ENCODE assay signal across 1 cellular context in the genomic region with DNA sequence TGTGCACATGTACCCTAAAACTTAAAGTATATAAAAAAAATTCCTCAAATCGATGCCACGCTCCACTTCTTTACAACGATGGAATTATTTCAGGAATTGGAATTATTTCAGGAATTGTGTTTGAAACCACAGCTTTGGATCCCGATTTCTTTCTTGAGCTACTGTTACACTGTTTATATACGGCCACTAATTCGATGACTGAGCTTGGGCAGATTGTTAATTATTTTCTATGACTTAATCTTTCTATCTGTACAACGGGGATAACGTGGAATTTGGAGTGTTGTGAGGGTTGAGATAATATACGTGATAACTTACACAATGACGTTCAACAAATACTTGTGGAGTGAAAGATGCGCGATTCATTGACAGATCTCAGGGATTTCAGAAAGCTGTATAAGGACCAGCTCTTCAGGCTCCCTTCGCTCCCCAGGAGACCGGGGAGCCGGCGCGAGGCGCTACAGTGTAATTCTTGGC.
TF ChIP-seq lines count a peak whose summit lies in the region.

No MANE protein-coding gene starts in this region.

TF ChIP-seq in HepG2, 621 proteins besides CTCF, POLR2A, EP300 and RAD21:
- TF ChIP-seq, protein P1, sequence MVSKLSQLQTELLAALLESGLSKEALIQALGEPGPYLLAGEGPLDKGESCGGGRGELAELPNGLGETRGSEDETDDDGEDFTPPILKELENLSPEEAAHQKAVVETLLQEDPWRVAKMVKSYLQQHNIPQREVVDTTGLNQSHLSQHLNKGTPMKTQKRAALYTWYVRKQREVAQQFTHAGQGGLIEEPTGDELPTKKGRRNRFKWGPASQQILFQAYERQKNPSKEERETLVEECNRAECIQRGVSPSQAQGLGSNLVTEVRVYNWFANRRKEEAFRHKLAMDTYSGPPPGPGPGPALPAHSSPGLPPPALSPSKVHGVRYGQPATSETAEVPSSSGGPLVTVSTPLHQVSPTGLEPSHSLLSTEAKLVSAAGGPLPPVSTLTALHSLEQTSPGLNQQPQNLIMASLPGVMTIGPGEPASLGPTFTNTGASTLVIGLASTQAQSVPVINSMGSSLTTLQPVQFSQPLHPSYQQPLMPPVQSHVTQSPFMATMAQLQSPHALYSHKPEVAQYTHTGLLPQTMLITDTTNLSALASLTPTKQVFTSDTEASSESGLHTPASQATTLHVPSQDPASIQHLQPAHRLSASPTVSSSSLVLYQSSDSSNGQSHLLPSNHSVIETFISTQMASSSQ (IDR thresholded peaks at IDR 0.05; ENCODE audit: low read depth), result 0 out of 2 replicates have a peak, but pooled peaks have one; percentile 17
- TF ChIP-seq, protein P1 (CRISPR knock-in tag; IDR thresholded peaks at IDR 0.05; ENCODE audit: borderline replicate concordance), result no peak
- TF ChIP-seq ZNF225 (CRISPR knock-in tag; IDR thresholded peaks at IDR 0.05) (no peak), ZNF580 (CRISPR knock-in tag; IDR thresholded peaks at IDR 0.05; ENCODE audit: borderline replicate concordance, low read depth) (no peak), ZNF629 (CRISPR knock-in tag; conservative IDR thresholded peaks at IDR 0.05) (peak; percentile 81), HMGXB3 (CRISPR knock-in tag; IDR thresholded peaks at IDR 0.05; ENCODE audit: borderline replicate concordance) (no peak), NFE2L2 (IDR thresholded peaks at IDR 0.05; ENCODE audit: low read length) (no peak), ZNF282 (IDR thresholded peaks at IDR 0.05; ENCODE audit: partially characterized antibody) (no peak), ZHX2 (IDR thresholded peaks at IDR 0.05; ENCODE audit: low read depth) (no peak), ZHX2 (CRISPR knock-in tag; IDR thresholded peaks at IDR 0.05; ENCODE audit: borderline replicate concordance) (no peak), CCDC6 (CRISPR knock-in tag; IDR thresholded peaks at IDR 0.05) (0 out of 2 replicates have a peak, but pooled peaks have one; percentile 0), ZNF468 (CRISPR knock-in tag; IDR thresholded peaks at IDR 0.05) (no peak), ATF3 (CRISPR knock-in tag; IDR thresholded peaks at IDR 0.05) (no peak), PCBP1 (IDR thresholded peaks at IDR 0.05; ENCODE audit: borderline replicate concordance, low read depth, low read length) (no peak), KDM1A (CRISPR knock-in tag; IDR thresholded peaks at IDR 0.05) (no peak), ZNF205 (CRISPR knock-in tag; IDR thresholded peaks at IDR 0.05) (no peak), ATF7 (IDR thresholded peaks at IDR 0.05) (0 out of 2 replicates have a peak, but pooled peaks have one; percentile 10), ATF7 (CRISPR knock-in tag; IDR thresholded peaks at IDR 0.05) (no peak), THRA (CRISPR knock-in tag; IDR thresholded peaks at IDR 0.05; ENCODE audit: borderline replicate concordance) (no peak), ZNF550 (CRISPR knock-in tag; IDR thresholded peaks at IDR 0.05; ENCODE audit: borderline replicate concordance) (no peak)
- TF ChIP-seq, protein P2, sequence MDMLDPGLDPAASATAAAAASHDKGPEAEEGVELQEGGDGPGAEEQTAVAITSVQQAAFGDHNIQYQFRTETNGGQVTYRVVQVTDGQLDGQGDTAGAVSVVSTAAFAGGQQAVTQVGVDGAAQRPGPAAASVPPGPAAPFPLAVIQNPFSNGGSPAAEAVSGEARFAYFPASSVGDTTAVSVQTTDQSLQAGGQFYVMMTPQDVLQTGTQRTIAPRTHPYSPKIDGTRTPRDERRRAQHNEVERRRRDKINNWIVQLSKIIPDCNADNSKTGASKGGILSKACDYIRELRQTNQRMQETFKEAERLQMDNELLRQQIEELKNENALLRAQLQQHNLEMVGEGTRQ (IDR thresholded peaks at IDR 0.05; ENCODE audit: low read depth, low read length), result no peak
- TF ChIP-seq, protein P2 (CRISPR knock-in tag; IDR thresholded peaks at IDR 0.05; ENCODE audit: borderline replicate concordance), result no peak
TF ChIP-seq in HepG2: peak in this region for 4.
